8 cellular contexts compared by ENCODE assay signal in genomic region chr7:144355176-144355822, GRCh38. TPM values are rescaled to one million over a fixed set of nuclear protein-coding genes. Genes with fewer than 3 reads are reported as not detected.
DNase-seq lines count a peak whose midpoint lies in the region; ATAC-seq and TF ChIP-seq lines count a peak whose summit lies in the region.
"Not testable (repeated sequence)": the region's sequence is repeated elsewhere in the genome, so short reads cannot be mapped to it uniquely, and the experiment has no call there.

ARHGEF5 (plus strand) TSS chr7:144355402; CDS start chr7:144362670, 7,268 bp downstream.

- CTCF ChIA-PET in Caco-2 (lab: Charles Lee), result not testable (repeated sequence)

- H3K9me3 Mint-ChIP-seq in Caco-2 (ENCODE audit: unreplicated experiment); central memory CD8-positive, alpha-beta T cell: not testable (repeated sequence)

- H3K4me3 ChIP-seq in Caco-2 (ENCODE audit: low read depth, low read length), result peak within 1 kb of the TSS; percentile 22
- H3K4me3 ChIP-seq in gastrocnemius medialis, result not testable (repeated sequence)

- H3K4me1 Mint-ChIP-seq in Caco-2 (ENCODE audit: low read depth, unreplicated experiment), result not testable (repeated sequence)
- H3K4me1 Mint-ChIP-seq in central memory CD8-positive, alpha-beta T cell, result peaks cover 11% of the 10 kb centered on the region

- in situ Hi-C loops in gastrocnemius medialis (cut with MboI; ENCODE audit: low sequenced_read_pairs in 4 of 4), result not testable (repeated sequence)

- not testable (repeated sequence) for H3K9me3 ChIP-seq in Caco-2, gastrocnemius medialis

- not testable (repeated sequence) for H3K36me3 ChIP-seq in Caco-2 (ENCODE audit: control insufficient read depth, insufficient read depth, low read length); gastrocnemius medialis

- POLR2A ChIA-PET in Caco-2 (lab: Charles Lee), result not testable (repeated sequence)

- not testable (repeated sequence) for BruUV-seq in Caco-2 (replicated peaks; lab: Mats Ljungman, UMichigan)

- not testable (repeated sequence) for DNase-seq in Caco-2; central memory CD8-positive, alpha-beta T cell (ENCODE audit: low spot score in 2 of 2); left lobe of liver (ENCODE audit: low spot score); gastrocnemius medialis

- not testable (repeated sequence) for H3K27ac ChIP-seq in gastrocnemius medialis

- not testable (repeated sequence) for H3K27ac Mint-ChIP-seq in Caco-2 (ENCODE audit: unreplicated experiment)
- H3K27ac Mint-ChIP-seq in central memory CD8-positive, alpha-beta T cell (ENCODE audit: low read depth), result peak within 1 kb of the TSS; percentile 79

- intact Hi-C loops in Caco-2 (cut with micrococcal nuclease; ENCODE audit: unreplicated experiment); gastrocnemius medialis (cut with DNase I; ENCODE audit: low total_unique reads): not testable (repeated sequence)

- not testable (repeated sequence) for H3K27me3 Mint-ChIP-seq in Caco-2 (ENCODE audit: insufficient read depth, unreplicated experiment); central memory CD8-positive, alpha-beta T cell

- not testable (repeated sequence) for H3K36me3 Mint-ChIP-seq in Caco-2 (ENCODE audit: insufficient read depth, unreplicated experiment); central memory CD8-positive, alpha-beta T cell (ENCODE audit: insufficient read depth)

- TF ChIP-seq CTCF in Caco-2 (IDR thresholded peaks at IDR 0.05; ENCODE audit: insufficient read depth in 1 of 2, low read depth in 1 of 2, low read length in 1 of 2, severe bottlenecking in 1 of 2, unreplicated experiment in 1 of 2); gastrocnemius medialis (IDR thresholded peaks at IDR 0.05 in 4 of 5, conservative IDR thresholded peaks at IDR 0.05 in 1 of 5): not testable (repeated sequence)

- not testable (repeated sequence) for H3K27me3 ChIP-seq in Caco-2 (replicated peaks; ENCODE audit: control insufficient read depth, insufficient read depth, low read length); gastrocnemius medialis

- H3K4me1 ChIP-seq in Caco-2, gastrocnemius medialis: not testable (repeated sequence)

- TF ChIP-seq POLR2A in gastrocnemius medialis (IDR thresholded peaks at IDR 0.05), result not testable (repeated sequence)

- peak within 1 kb of the TSS; percentile 78 for H3K4me3 Mint-ChIP-seq in Caco-2 (ENCODE audit: unreplicated experiment)
- H3K4me3 Mint-ChIP-seq in central memory CD8-positive, alpha-beta T cell, result peak within 1 kb of the TSS; percentile 79

- ATAC-seq in GM19455 (IDR thresholded peaks at IDR 0.05; ENCODE audit: unreplicated experiment) (peak; percentile 87), HG02759 (IDR thresholded peaks at IDR 0.05; ENCODE audit: unreplicated experiment) (peak; percentile 79), HG03439 (IDR thresholded peaks at IDR 0.05; ENCODE audit: unreplicated experiment) (peak; percentile 73), left lobe of liver (peak; percentile 93), gastrocnemius medialis (peak; percentile 46 to 55)
- ATAC-seq in activated CD4-positive, CD25-positive, alpha-beta regulatory T cell treated with anti-CD3 and anti-CD28 coated beads, Interleukin-2, amount 50 U/mL, for 24 hours, result peak; percentile 75 to 79
- ATAC-seq in central memory CD8-positive, alpha-beta T cell (replicated peaks; ENCODE audit: extremely low read depth, poor library complexity, severe bottlenecking), result peak; percentile 73

RNA-seq across cellular contexts. Expression of gene ARHGEF5, which starts in this region (rescaled TPM):
- total RNA-seq in Caco-2 (2022) (21.4 and 26.4 TPM in 2 replicates), left lobe of liver (11.6 TPM), gastrocnemius medialis (under 1 TPM; 0.15 to 0.69 (median 0.53) TPM)

Comparison
In these comparisons a context has a peak if more than half of its experiments do, and no peak if none do; other contexts are left out.
1. Peak in ATAC-seq in gastrocnemius medialis; RNA of the gene not detected or under 1 TPM.